ENCODE assay signal across 9 cellular contexts in the genomic region with DNA sequence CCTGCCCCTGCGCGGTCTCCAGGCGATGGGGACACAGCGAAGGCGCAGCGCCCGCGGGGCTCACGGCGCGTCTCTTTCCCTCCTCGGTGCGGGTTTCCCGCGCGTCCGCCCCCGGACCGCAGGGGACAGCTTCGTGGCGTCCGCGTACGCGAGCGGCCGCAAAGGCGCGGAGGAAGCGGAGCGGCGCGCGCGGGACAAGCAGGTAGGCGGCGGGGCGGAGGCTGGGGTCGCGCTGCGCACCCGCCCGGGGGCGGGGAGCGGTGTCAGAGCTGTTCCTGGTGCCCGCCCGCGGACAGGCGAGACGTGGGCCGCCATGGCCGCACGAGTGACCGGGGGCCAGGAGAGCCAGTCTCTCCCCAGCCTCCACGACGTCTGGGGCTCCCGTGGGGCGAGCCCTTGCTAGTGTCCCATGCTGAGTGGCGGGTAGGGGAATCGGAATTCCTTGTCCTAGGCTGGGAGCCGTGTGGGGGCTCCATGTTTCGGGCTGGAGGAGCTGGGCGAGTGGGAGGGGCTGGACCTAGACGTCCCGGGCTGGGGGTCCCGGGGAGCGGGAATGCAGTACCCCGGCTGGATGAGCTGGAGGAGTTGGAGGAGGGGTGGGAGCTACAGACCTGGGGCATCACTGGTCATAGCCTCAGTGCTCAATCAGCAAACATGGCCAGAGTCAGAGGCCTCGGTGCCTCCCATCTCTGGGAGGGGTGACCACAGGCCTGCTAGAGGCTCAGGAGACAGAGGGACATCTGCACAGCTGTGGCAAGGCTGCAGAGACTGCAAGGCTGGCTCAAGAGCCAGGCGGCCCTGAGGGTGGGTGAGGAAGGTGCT. TPM values are rescaled to one million over a fixed set of nuclear protein-coding genes. Genes with fewer than 3 reads are reported as not detected.
DNase-seq lines count a peak whose midpoint lies in the region; ATAC-seq and TF ChIP-seq lines count a peak whose summit lies in the region.
"Had no signal": no experiment of that assay in that cellular context is flagged by ENCODE, and none has a peak within 500 bp of the region (broad histone marks: within the 10 kb centered on the region; RNA-seq: fewer than 3 reads in every experiment).

No MANE protein-coding gene starts in this region.

- peaks cover 40% of the 10 kb centered on the region for H3K4me1 ChIP-seq in DND-41 (ENCODE audit: insufficient read depth, low read length)
- no peaks in the 10 kb centered on the region for H3K4me1 ChIP-seq in parathyroid adenoma

- peak overlapping the region; percentile 62 for H3K9ac ChIP-seq in DND-41 (ENCODE audit: low read depth, low read length)
- no peak overlapping the region for H3K9ac ChIP-seq in parathyroid adenoma

- ATAC-seq in DND-41 (ENCODE audit: insufficient read depth, low read depth) (no peak), HG02798 (IDR thresholded peaks at IDR 0.05; ENCODE audit: poor library complexity, unreplicated experiment) (no peak)

- H3K79me2 ChIP-seq in DND-41 (ENCODE audit: insufficient read depth, low read length) (peaks cover 38% of the 10 kb centered on the region), parathyroid adenoma (no peaks in the 10 kb centered on the region)

- H2AFZ ChIP-seq in DND-41 (ENCODE audit: low read depth, low read length), result peak overlapping the region; percentile 57
- peak overlapping the region; percentile 45 for H2AFZ ChIP-seq in parathyroid adenoma

- H3K9me3 ChIP-seq in DND-41 (ENCODE audit: insufficient read depth, low read length, severe bottlenecking) (no peaks in the 10 kb centered on the region), parathyroid adenoma (ENCODE audit: control insufficient read depth, low read length) (no peaks in the 10 kb centered on the region)
- H3K9me3 ChIP-seq: adrenal gland had no signal

- H4K20me1 ChIP-seq in DND-41 (ENCODE audit: insufficient read depth, low read length), result peaks cover 52% of the 10 kb centered on the region

- DNase-seq in DND-41 (no peak), RPMI8226 (peak; percentile 53), cardiac septum (ENCODE audit: low spot score) (peak; percentile 72), NCI-H510A treated with DMSO at 0.1 percent for 48 hours (lab: John Stamatoyannopoulos, UW) (no peak), CD1c-positive myeloid dendritic cell (ENCODE audit: extremely low spot score) (no peak)
- no peak for DNase-seq in NK-92 treated with Interleukin-12 subunit alpha and Interleukin-12 subunit beta, amount 100 ng/mL, for 24 hours (lab: John Stamatoyannopoulos, UW)

- H3K27me3 ChIP-seq in DND-41 (ENCODE audit: insufficient read depth, low read length, poor library complexity) (peaks cover 22% of the 10 kb centered on the region), parathyroid adenoma (ENCODE audit: control insufficient read depth, insufficient read depth, low read length) (no peaks in the 10 kb centered on the region)

- H3K4me3 ChIP-seq in DND-41 (ENCODE audit: low read depth in 1 of 2, low read length in 2 of 2) (peak overlapping the region; percentile 34 to 70; a peak in 3 of 4 replicates), parathyroid adenoma (ENCODE audit: low read depth, low read length) (peak overlapping the region; percentile 31)

- H3K36me3 ChIP-seq in DND-41 (ENCODE audit: insufficient read depth, low read length) (peaks cover 41% of the 10 kb centered on the region), parathyroid adenoma (ENCODE audit: control insufficient read depth, insufficient read depth, low read length) (no peaks in the 10 kb centered on the region)
- H3K36me3 ChIP-seq: adrenal gland had no signal

- peak overlapping the region; percentile 2; the same call in 1 of the 2 replicates for H3K27ac ChIP-seq in DND-41 (ENCODE audit: low read length)
- H3K27ac ChIP-seq in parathyroid adenoma, result no peak overlapping the region

- TF ChIP-seq CTCF in DND-41 (IDR thresholded peaks at IDR 0.05; ENCODE audit: borderline replicate concordance, extremely low read depth, low read length, poor library complexity, severe bottlenecking) (no peak), parathyroid adenoma (IDR thresholded peaks at IDR 0.05) (no peak)

- intact Hi-C loops in cardiac septum (cut with DNase I), result loop anchor here (5.0 to 10.0 kb wide), 2 partner anchors 85 to 158 kb away; no protein-coding TSS in a partner anchor

- H3K4me2 ChIP-seq in DND-41 (ENCODE audit: insufficient read depth, low read length) (peak overlapping the region; percentile 90), parathyroid adenoma (ENCODE audit: low read length) (peak overlapping the region; percentile 66)

RNA-seq across cellular contexts. Expression of a gene that starts 1.0 kb away (rescaled TPM):
- total RNA-seq in cardiac septum, result 3.6 TPM

Comparison
In these comparisons a context has a peak if more than half of its experiments do, and no peak if none do; other contexts are left out.
1. DNase-seq: peak in RPMI8226 (single experiment) and cardiac septum (single experiment); none in DND-41 (single experiment), NK-92 treated with Interleukin-12 subunit alpha and Interleukin-12 subunit beta, amount 100 ng/mL, for 24 hours (single experiment), NCI-H510A treated with DMSO at 0.1 percent for 48 hours (single experiment) and CD1c-positive myeloid dendritic cell (single experiment).